Comparison of ENCODE assay signal across 8 cellular contexts in genomic region chr1:161098161-161099068, GRCh38. TPM values are rescaled to one million over a fixed set of nuclear protein-coding genes. Genes with fewer than 3 reads are reported as not detected.
DNase-seq lines count a peak whose midpoint lies in the region; ATAC-seq and TF ChIP-seq lines count a peak whose summit lies in the region.

Gene KLHDC9 (plus strand): TSS chr1:161098361. CDS start chr1:161098536, 175 bp downstream.

- no peak for TF ChIP-seq EP300 in SK-N-SH (IDR thresholded peaks at IDR 0.05; ENCODE audit: borderline replicate concordance in 1 of 2, low read depth in 1 of 2, low read length in 1 of 2)

- no peaks in the 10 kb centered on the region for H3K27me3 ChIP-seq in Caco-2 (replicated peaks; ENCODE audit: control insufficient read depth, insufficient read depth, low read length)
- H3K27me3 ChIP-seq in HUES48 (ENCODE audit: control insufficient read depth, insufficient read depth, low read length) = no peaks in the 10 kb centered on the region
- H3K27me3 ChIP-seq in SK-N-SH (ENCODE audit: insufficient read depth) = no peaks in the 10 kb centered on the region
- H3K27me3 ChIP-seq in right atrium auricular region = no peaks in the 10 kb centered on the region
- H3K27me3 ChIP-seq in prostate gland (replicated peaks; ENCODE audit: insufficient read depth) = no peaks in the 10 kb centered on the region
- H3K27me3 ChIP-seq in vagina = no peaks in the 10 kb centered on the region

- no peaks in the 10 kb centered on the region; the same call in 1 of the 2 replicates for H3K36me3 ChIP-seq in Caco-2 (ENCODE audit: control insufficient read depth, insufficient read depth, low read length)
- H3K36me3 ChIP-seq in HUES48 (ENCODE audit: control insufficient read depth, insufficient read depth, low read length) = peaks cover 23% of the 10 kb centered on the region
- H3K36me3 ChIP-seq in SK-N-SH (replicated peaks in 1 of 2; ENCODE audit: control insufficient read depth in 1 of 2, insufficient read depth in 2 of 2, low read length in 1 of 2) = peaks cover 17 to 28% of the 10 kb centered on the region in 2 experiments
- peaks cover 24% of the 10 kb centered on the region for H3K36me3 ChIP-seq in right atrium auricular region
- no peaks in the 10 kb centered on the region for H3K36me3 ChIP-seq in prostate gland
- H3K36me3 ChIP-seq in vagina = peaks cover 0 to 15% of the 10 kb centered on the region in 2 donors

- H3K27ac ChIP-seq in HUES48 (ENCODE audit: low read depth, low read length) (peak within 1 kb of the TSS; percentile 76), SK-N-SH (ENCODE audit: low read depth in 2 of 2, low read length in 1 of 2) (peak within 1 kb of the TSS in 1 of 2 experiments; percentile 51; a peak in 2 of 4 replicates), right atrium auricular region (peak within 1 kb of the TSS; percentile 57 to 58), prostate gland (peak within 1 kb of the TSS; percentile 57 to 67), vagina (peak within 1 kb of the TSS; percentile 31)

- TF ChIP-seq CTCF in Caco-2 (IDR thresholded peaks at IDR 0.05; ENCODE audit: insufficient read depth in 1 of 2, low read depth in 1 of 2, low read length in 1 of 2, severe bottlenecking in 1 of 2, unreplicated experiment in 1 of 2) = peak in 1 of 2 experiments; percentile 26
- no peak for TF ChIP-seq CTCF in SK-N-SH (IDR thresholded peaks at IDR 0.05)
- TF ChIP-seq CTCF in right atrium auricular region (IDR thresholded peaks at IDR 0.05) = no peak
- TF ChIP-seq CTCF in prostate gland (IDR thresholded peaks at IDR 0.05) = peak in 2 of 4 experiments; percentile 46 to 51
- peak in 1 of 3 experiments; percentile 4 for TF ChIP-seq CTCF in vagina (IDR thresholded peaks at IDR 0.05)

- H3K9me3 ChIP-seq in Caco-2 = no peaks in the 10 kb centered on the region
- H3K9me3 ChIP-seq in HUES48 (ENCODE audit: control insufficient read depth, insufficient read depth, low read length) = no peaks in the 10 kb centered on the region
- no peaks in the 10 kb centered on the region for H3K9me3 ChIP-seq in SK-N-SH
- no peaks in the 10 kb centered on the region for H3K9me3 ChIP-seq in right atrium auricular region
- no peaks in the 10 kb centered on the region for H3K9me3 ChIP-seq in prostate gland
- H3K9me3 ChIP-seq in vagina = no peaks in the 10 kb centered on the region

- peak within 1 kb of the TSS; percentile 86 for H3K4me2 ChIP-seq in SK-N-SH

- H3K9ac ChIP-seq in HUES48 (ENCODE audit: low read depth, low read length) (peak within 1 kb of the TSS; percentile 62), SK-N-SH (peak within 1 kb of the TSS; percentile 42; the same call in 1 of the 2 replicates)

- H3K4me3 Mint-ChIP-seq in Caco-2 (ENCODE audit: unreplicated experiment) = peak within 1 kb of the TSS; percentile 70

- H2AFZ ChIP-seq in SK-N-SH (ENCODE audit: low read depth) = peak within 1 kb of the TSS; percentile 85

- H3K79me2 ChIP-seq in SK-N-SH (ENCODE audit: insufficient read depth) = peaks cover 5% of the 10 kb centered on the region

- WGBS in SK-N-SH (ENCODE audit: low lambda C conversion rate) = 27% methylated on average over 33 of the region's 73 CpGs
- WGBS in prostate gland = 4% methylated on average over 60 of the region's 73 CpGs

- peak within 1 kb of the TSS; percentile 82 for H3K27ac Mint-ChIP-seq in Caco-2 (ENCODE audit: unreplicated experiment)

- H3K27me3 Mint-ChIP-seq in Caco-2 (ENCODE audit: insufficient read depth, unreplicated experiment) = no peaks in the 10 kb centered on the region

- H3K4me3 ChIP-seq in Caco-2 (ENCODE audit: low read depth, low read length) (peak within 1 kb of the TSS; percentile 60), HUES48 (ENCODE audit: low read depth, low read length) (peak within 1 kb of the TSS; percentile 93), SK-N-SH (ENCODE audit: low read depth in 2 of 2, low read length in 1 of 2) (peak within 1 kb of the TSS; percentile 58), right atrium auricular region (peak within 1 kb of the TSS; percentile 48 to 66), prostate gland (peak within 1 kb of the TSS; percentile 71 to 76), vagina (peak within 1 kb of the TSS; percentile 43 to 52)

- peaks cover 16% of the 10 kb centered on the region for H3K4me1 Mint-ChIP-seq in Caco-2 (ENCODE audit: low read depth, unreplicated experiment)

- H3K4me1 ChIP-seq in Caco-2 = no peaks in the 10 kb centered on the region
- 0 out of 2 replicates have a peak, but pooled peaks cover 4% of the 10 kb centered on the region for H3K4me1 ChIP-seq in HUES48 (ENCODE audit: control insufficient read depth, insufficient read depth, low read length)
- H3K4me1 ChIP-seq in SK-N-SH (ENCODE audit: control insufficient read depth in 1 of 2, insufficient read depth in 2 of 2, low read depth in 1 of 2, low read length in 1 of 2) = peaks cover 0 to 7% of the 10 kb centered on the region in 2 experiments; a peak in 1 of 4 replicates
- peaks cover 0 to 23% of the 10 kb centered on the region in 2 donors for H3K4me1 ChIP-seq in right atrium auricular region
- H3K4me1 ChIP-seq in prostate gland (replicated peaks) = no peaks in the 10 kb centered on the region
- peaks cover 16% of the 10 kb centered on the region for H3K4me1 ChIP-seq in vagina

- peak; percentile 67 for ATAC-seq in GM21360 (IDR thresholded peaks at IDR 0.05; ENCODE audit: unreplicated experiment)

- CTCF ChIA-PET in Caco-2 (lab: Charles Lee) (interaction anchor here (0.6 to 3.9 kb wide), 16 partner anchors 13 to 147 kb away, joined by 3 to 32 read pairs (median 4); partner anchors contain the start of genes ARHGAP30, DEDD, F11R and NIT1), SK-N-SH (lab: Yijun Ruan, JAX) (interaction anchor here (0.6 to 8.2 kb wide), 33 partner anchors 8 to 419 kb away, joined by 3 to 198 read pairs (median 4); partner anchors contain the start of genes ARHGAP30, DEDD, NECTIN4 and PPOX)

- no peaks in the 10 kb centered on the region for H3K9me2 ChIP-seq in SK-N-SH

- TF ChIP-seq POLR2A in prostate gland (IDR thresholded peaks at IDR 0.05) (peak; percentile 31), vagina (IDR thresholded peaks at IDR 0.05) (no peak)

- TF ChIP-seq RAD21 in SK-N-SH (IDR thresholded peaks at IDR 0.05; ENCODE audit: low read length) = no peak

- H3K36me3 Mint-ChIP-seq in Caco-2 (ENCODE audit: insufficient read depth, unreplicated experiment) = peaks cover 31% of the 10 kb centered on the region

- DNase-seq in Caco-2 (peak; percentile 88 to 92), SK-N-SH (peak; percentile 92), amygdala (lab: John Stamatoyannopoulos, UW) (peak in 53 of 56 donors; percentile 16 to 85 (median 67)), right atrium auricular region (ENCODE audit: low spot score) (no peak), prostate gland (ENCODE audit: low spot score) (peak; percentile 84), vagina (ENCODE audit: extremely low spot score in 2 of 2) (no peak)

- H3K9me3 Mint-ChIP-seq in Caco-2 (ENCODE audit: unreplicated experiment) = no peaks in the 10 kb centered on the region

- POLR2A ChIA-PET in Caco-2 (lab: Charles Lee) (interaction anchor here (0.6 to 1.5 kb wide), 4 partner anchors 35 to 135 kb away, joined by 3 to 6 read pairs (median 4); partner anchors contain the start of genes F11R and USF1), SK-N-SH (lab: Yijun Ruan, JAX) (interaction anchor here (0.8 to 2.0 kb wide), 5 partner anchors 10 to 55 kb away, joined by 3 to 15 read pairs (median 3); partner anchors contain the start of genes DEDD, NIT1, PFDN2 and UFC1)

- BruUV-seq in Caco-2 (replicated peaks; lab: Mats Ljungman, UMichigan) = no TSS peak

- 0 out of 2 replicates have a peak, but pooled peaks cover 8% of the 10 kb centered on the region for H4K20me1 ChIP-seq in SK-N-SH (ENCODE audit: insufficient read depth)

- intact Hi-C loops in Caco-2 (cut with micrococcal nuclease; ENCODE audit: unreplicated experiment) = loop anchor here (1.0 to 5.0 kb wide), 6 partner anchors 26 to 146 kb away; partner anchors contain the start of genes ITLN2 and USF1
- intact Hi-C loops in prostate gland (cut with DNase I) = loop anchor here (5.0 kb wide), 2 partner anchors 51 to 101 kb away; partner anchors contain the start of gene USF1
- intact Hi-C loops in vagina (cut with DNase I) = loop anchor here (5.0 to 10.0 kb wide), 2 partner anchors 51 to 104 kb away; partner anchors contain the start of gene USF1

- peaks cover 35% of the 10 kb centered on the region for H3F3A ChIP-seq in SK-N-SH (replicated peaks; ENCODE audit: insufficient read depth)

TF ChIP-seq in SK-N-SH, 30 proteins besides CTCF, POLR2A, EP300 and RAD21:
- TF ChIP-seq RFX5 (IDR thresholded peaks at IDR 0.05; ENCODE audit: low read length) = no peak
- TF ChIP-seq MXI1 (IDR thresholded peaks at IDR 0.05; ENCODE audit: low read depth, low read length) = peak; percentile 81
- no peak for TF ChIP-seq PBX3 (IDR thresholded peaks at IDR 0.05)
- no peak for TF ChIP-seq FOXJ3 (CRISPR knock-in tag; IDR thresholded peaks at IDR 0.05)
- no peak for TF ChIP-seq CHD2 (IDR thresholded peaks at IDR 0.05; ENCODE audit: low read length, partially characterized antibody)

RNA-seq across cellular contexts. Expression of gene KLHDC9, which starts in this region (rescaled TPM):
- total RNA-seq in Caco-2 (2022) = 2.0 and 2.2 TPM in 2 replicates
- polyA plus RNA-seq in SK-N-SH (2012; rRNA removed) = 4.4 and 4.7 TPM in 2 replicates
- 3.8 and 4.9 TPM in 2 replicates for polyA plus RNA-seq in SK-N-SH (2012; cell fraction: cytosol; rRNA removed)
- polyA plus RNA-seq in SK-N-SH (2012; cell fraction: nucleus; rRNA removed) = 11.9 and 12.4 TPM in 2 replicates
- total RNA-seq in right atrium auricular region = 1 to 10 TPM; 2.9 to 7.8 TPM
- total RNA-seq in prostate gland = 10 to 100 TPM; 24.8 to 33.3 TPM
- total RNA-seq in vagina = 9.3 TPM

Comparison
In these comparisons a context has a peak if more than half of its experiments do, and no peak if none do; other contexts are left out.
1. DNase-seq: peak in Caco-2 (2 of 2), SK-N-SH (single experiment), amygdala (53 of 56) and prostate gland (single experiment); none in right atrium auricular region (single experiment) and vagina (0 of 2).
2. Peak in every context shown above with its lines, with median percentiles within 50 percentile points of each other: H3K4me3 ChIP-seq.